Comparison of ENCODE assay signal across 20 cellular contexts in the genomic region with DNA sequence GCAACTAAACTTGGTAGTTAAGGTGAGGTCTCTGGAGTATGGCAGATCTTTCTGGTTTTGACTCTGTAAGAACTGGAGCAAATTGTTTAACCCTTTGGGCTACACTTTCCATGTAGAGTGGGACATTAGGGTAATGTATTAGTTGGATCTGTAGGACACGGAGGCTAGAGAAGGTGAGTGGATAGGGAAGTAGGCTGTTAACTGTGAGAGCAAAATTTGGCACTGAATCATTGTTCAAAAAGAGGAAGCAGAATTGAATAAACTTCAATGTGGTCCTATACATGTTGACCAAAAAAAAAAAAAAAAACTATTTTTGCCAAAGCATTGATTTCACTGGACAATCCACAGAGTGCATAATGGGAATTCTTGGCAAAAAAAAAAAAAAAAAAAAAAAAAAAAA.
"Had no signal": no experiment of that assay in that cellular context is flagged by ENCODE, and none has a peak within 500 bp of the region (broad histone marks: within the 10 kb centered on the region; RNA-seq: fewer than 3 reads in every experiment).

No MANE protein-coding gene starts in this region.

- DNase-seq: activated CD4-positive, alpha-beta memory T cell treated with anti-CD3 and anti-CD28 coated beads for 36 hours; activated CD4-positive, alpha-beta T cell treated with anti-CD3 and anti-CD28 coated beads, Interleukin-2, amount 10 ng/mL, durations not matched to agents 24 days and 14 days; activated CD8-positive, alpha-beta memory T cell treated with anti-CD3 and anti-CD28 coated beads, Interleukin-2, amount 50 U/mL, for 4 hours; activated naive CD4-positive, alpha-beta T cell; activated T-cell treated with anti-CD3 and anti-CD28 coated beads, Interleukin-2, amount 50 U/mL, for 1 hour; central memory CD4-positive, alpha-beta T cell; heart left ventricle; hypothalamus; immature natural killer cell; kidney; left colon; naive B cell; nephron progenitor cell; right lobe of liver; stimulated activated CD4-positive, alpha-beta T cell treated with anti-CD3 and anti-CD28 coated beads, Interleukin-4, amount 100 ng/mL, for 1 hour; stimulated activated naive CD8-positive, alpha-beta T cell treated with anti-CD3 and anti-CD28 coated beads, Interleukin-15, Interleukin-2, amounts not matched to agents 100 U/mL and 50 U/mL, for 24 hours; T-helper 2 cell; testis; transverse colon; WERI-Rb-1 had no signal
